Comparison of ENCODE assay signal across 29 cellular contexts in the genomic region with DNA sequence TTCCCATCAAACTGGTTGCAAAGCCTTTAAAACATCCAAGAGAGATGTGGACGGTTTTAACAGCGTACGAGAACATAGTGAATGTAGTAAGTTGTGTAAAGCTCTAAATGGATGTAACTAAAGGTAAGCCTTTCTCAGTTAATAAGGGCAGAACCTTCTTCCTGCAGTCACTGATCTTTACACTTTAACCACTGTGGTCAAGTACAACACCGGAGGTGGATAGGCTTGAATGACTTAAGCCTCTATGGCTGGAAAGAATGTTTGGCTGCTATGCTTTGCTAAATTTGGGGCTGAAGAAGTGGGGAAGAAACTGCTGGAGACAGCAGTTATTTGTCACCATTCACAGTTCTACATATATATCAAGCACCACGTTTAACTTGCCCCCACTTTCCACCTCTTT.
"Had no signal": no experiment of that assay in that cellular context is flagged by ENCODE, and none has a peak within 500 bp of the region (broad histone marks: within the 10 kb centered on the region; RNA-seq: fewer than 3 reads in every experiment).

No MANE protein-coding gene starts in this region.

- H3K27me3 ChIP-seq: body of pancreas had no signal

- H3K4me1 Mint-ChIP-seq: activated CD4-positive, alpha-beta memory T cell treated with anti-CD3 and anti-CD28 coated beads, Interleukin-2, amount 10 ng/mL, durations not matched to agents 7 days and 5 days; activated CD4-positive, alpha-beta T cell treated with anti-CD3 and anti-CD28 coated beads for 36 hours; activated CD4-positive, alpha-beta T cell treated with anti-CD3 and anti-CD28 coated beads, Interleukin-2, amount 10 ng/mL, durations not matched to agents 7 days and 5 days; activated T-helper 17 cell treated with anti-CD3 and anti-CD28 coated beads, Interleukin-2, amount 50 U/mL, for 72 hours had no signal

- H3K36me3 Mint-ChIP-seq: activated naive CD8-positive, alpha-beta T cell had no signal

- H3K4me3 ChIP-seq: body of pancreas had no signal

- H3K27ac ChIP-seq: body of pancreas, epithelial cell of prostate had no signal

- H3K9me3 ChIP-seq: body of pancreas had no signal

- DNase-seq: activated CD4-positive, alpha-beta memory T cell treated with anti-CD3 and anti-CD28 coated beads, Interleukin-2, amount 10 ng/mL, durations not matched to agents 7 days and 5 days; activated CD4-positive, alpha-beta T cell treated with anti-CD3 and anti-CD28 coated beads for 36 hours; activated CD4-positive, alpha-beta T cell treated with anti-CD3 and anti-CD28 coated beads, Interleukin-2, amount 10 ng/mL, durations not matched to agents 7 days and 5 days; activated CD4-positive, alpha-beta T cell treated with anti-CD3 and anti-CD28 coated beads, Interleukin-2, amount 50 U/mL, for 4 hours; activated CD4-positive, CD25-positive, alpha-beta regulatory T cell; activated CD4-positive, CD25-positive, alpha-beta regulatory T cell treated with anti-CD3 and anti-CD28 coated beads, Interleukin-2, amount 50 U/mL, for 72 hours; activated CD8-positive, alpha-beta memory T cell treated with anti-CD3 and anti-CD28 coated beads, Interleukin-2, amount 50 U/mL, for 48 hours; activated effector memory CD4-positive, alpha-beta T cell treated with Interleukin-2 at 50 U/mL for 16 hours; activated gamma-delta T cell treated with Interleukin-2 at 50 U/mL for 16 hours; activated naive CD4-positive, alpha-beta T cell treated with anti-CD3 and anti-CD28 coated beads, Interleukin-2, amount 50 U/mL, for 16 hours; activated naive CD4-positive, alpha-beta T cell treated with Interleukin-2 at 50 U/mL for 16 hours; activated T-cell treated with anti-CD3 and anti-CD28 coated beads for 4 hours; activated T-cell treated with anti-CD3 and anti-CD28 coated beads, Interleukin-2, amount 50 U/mL, for 4 hours; amniotic stem cell; anterior cingulate cortex; body of pancreas; caudate nucleus; effector CD8-positive, alpha-beta T cell; foreskin fibroblast; head of caudate nucleus; T-helper 2 cell had no signal

- FAIRE-seq: colon, endometrium, endothelial cell of umbilical vein, frontal cortex had no signal

- H3K9me3 Mint-ChIP-seq: activated CD4-positive, alpha-beta memory T cell treated with anti-CD3 and anti-CD28 coated beads, Interleukin-2, amount 10 ng/mL, durations not matched to agents 7 days and 5 days; activated CD4-positive, alpha-beta T cell treated with anti-CD3 and anti-CD28 coated beads, Interleukin-2, amount 10 ng/mL, durations not matched to agents 7 days and 5 days; activated T-cell treated with anti-CD3 and anti-CD28 coated beads, Interleukin-2, amount 50 U/mL, for 4 hours; activated T-helper 17 cell treated with anti-CD3 and anti-CD28 coated beads, Interleukin-2, amount 50 U/mL, for 72 hours had no signal

- H3K27ac Mint-ChIP-seq: activated CD4-positive, alpha-beta memory T cell treated with anti-CD3 and anti-CD28 coated beads, Interleukin-2, amount 10 ng/mL, durations not matched to agents 7 days and 5 days; activated CD4-positive, alpha-beta T cell treated with anti-CD3 and anti-CD28 coated beads for 36 hours; activated CD4-positive, alpha-beta T cell treated with anti-CD3 and anti-CD28 coated beads, Interleukin-2, amount 10 ng/mL, durations not matched to agents 7 days and 5 days; activated naive CD8-positive, alpha-beta T cell; activated T-helper 17 cell treated with anti-CD3 and anti-CD28 coated beads, Interleukin-2, amount 50 U/mL, for 72 hours had no signal

- H3K4me3 Mint-ChIP-seq: activated CD4-positive, alpha-beta memory T cell treated with anti-CD3 and anti-CD28 coated beads, Interleukin-2, amount 10 ng/mL, durations not matched to agents 7 days and 5 days; activated CD4-positive, alpha-beta T cell treated with anti-CD3 and anti-CD28 coated beads for 36 hours; activated CD4-positive, alpha-beta T cell treated with anti-CD3 and anti-CD28 coated beads, Interleukin-2, amount 10 ng/mL, durations not matched to agents 7 days and 5 days; activated naive CD8-positive, alpha-beta T cell; activated T-cell treated with anti-CD3 and anti-CD28 coated beads, Interleukin-2, amount 50 U/mL, for 4 hours; activated T-helper 17 cell treated with anti-CD3 and anti-CD28 coated beads, Interleukin-2, amount 50 U/mL, for 72 hours had no signal

- H3K27me3 Mint-ChIP-seq: activated CD4-positive, alpha-beta memory T cell treated with anti-CD3 and anti-CD28 coated beads, Interleukin-2, amount 10 ng/mL, durations not matched to agents 7 days and 5 days; activated CD4-positive, alpha-beta T cell treated with anti-CD3 and anti-CD28 coated beads for 36 hours; activated CD4-positive, alpha-beta T cell treated with anti-CD3 and anti-CD28 coated beads, Interleukin-2, amount 10 ng/mL, durations not matched to agents 7 days and 5 days; activated naive CD8-positive, alpha-beta T cell; activated T-helper 17 cell treated with anti-CD3 and anti-CD28 coated beads, Interleukin-2, amount 50 U/mL, for 72 hours had no signal

- ATAC-seq: activated CD4-positive, alpha-beta T cell treated with anti-CD3 and anti-CD28 coated beads for 36 hours; activated T-cell treated with anti-CD3 and anti-CD28 coated beads, Interleukin-2, amount 50 U/mL, for 4 hours; activated T-helper 17 cell treated with anti-CD3 and anti-CD28 coated beads, Interleukin-2, amount 50 U/mL, for 72 hours; body of pancreas; esophagus mucosa had no signal

- H3K4me1 ChIP-seq: body of pancreas had no signal
